17 cellular contexts compared by ENCODE assay signal in the genomic region with DNA sequence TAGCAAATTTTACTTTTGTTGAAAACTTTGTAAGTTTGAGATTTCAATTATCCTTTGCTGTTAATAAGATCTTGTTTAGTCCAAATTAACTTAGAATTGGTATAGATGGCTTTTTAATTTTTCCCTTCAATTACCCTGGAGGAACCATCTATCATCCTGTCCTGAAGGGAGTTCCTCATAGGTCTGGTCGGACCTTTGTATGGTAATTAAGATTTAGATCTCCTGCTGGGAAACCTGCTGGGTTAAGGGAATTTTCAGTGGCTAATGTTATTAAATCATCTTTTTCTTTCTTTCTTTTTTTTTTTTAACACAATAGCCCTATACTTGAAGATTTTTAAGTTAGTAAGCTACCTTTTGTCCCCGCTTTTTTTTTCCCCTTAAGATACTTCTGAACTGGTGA.
DNase-seq lines count a peak whose midpoint lies in the region; TF ChIP-seq lines count a peak whose summit lies in the region.
"Had no signal": no experiment of that assay in that cellular context is flagged by ENCODE, and none has a peak within 500 bp of the region (broad histone marks: within the 10 kb centered on the region; RNA-seq: fewer than 3 reads in every experiment).

No MANE protein-coding gene starts in this region.

- no peak overlapping the region for H2BK120ac ChIP-seq in mesendoderm (ENCODE audit: low read depth, low read length)

- H3K56ac ChIP-seq in mesendoderm (ENCODE audit: low read length): no peak overlapping the region

- no peak overlapping the region for H4K8ac ChIP-seq in mesendoderm (ENCODE audit: low read depth, low read length)

- H3K27ac ChIP-seq in HEK293 (ENCODE audit: extremely low read depth, low read depth, low read length) (no peak overlapping the region), mesendoderm (ENCODE audit: low read depth, low read length) (no peak overlapping the region)
- H3K27ac ChIP-seq: BLaER1, C4-2B had no signal

- H3K79me2 ChIP-seq in mesendoderm (ENCODE audit: control insufficient read depth, insufficient read depth, low read length): no peaks in the 10 kb centered on the region

- H4K5ac ChIP-seq in mesendoderm (ENCODE audit: low read length): no peak overlapping the region

- POLR2A ChIA-PET in HEK293 (lab: Yijun Ruan, JAX): no interaction called here

- no peak overlapping the region for H3K4me2 ChIP-seq in mesendoderm (ENCODE audit: low read length)
- H3K4me2 ChIP-seq: BLaER1, GM23338 had no signal

- H3K18ac ChIP-seq in mesendoderm (ENCODE audit: low read length): no peak overlapping the region

- H2AK5ac ChIP-seq in mesendoderm (ENCODE audit: low read length): no peak overlapping the region

- DNase-seq in NCI-H69 (lab: John Stamatoyannopoulos, UW) (peak; percentile 65), mesendoderm (peak; percentile 70), NCI-H2029 treated with DMSO at 0.1 percent for 48 hours (lab: John Stamatoyannopoulos, UW) (no peak), NK-92 (lab: John Stamatoyannopoulos, UW; ENCODE audit: unreplicated experiment) (no peak), MG63 (no peak)
- DNase-seq: Caco-2; CD4-positive, CD25-positive, alpha-beta regulatory T cell; CD8-positive, alpha-beta T cell; DMS153; DND-41; GDM1; H9 had no signal

- no peaks in the 10 kb centered on the region for H3K9me3 ChIP-seq in HEK293 (ENCODE audit: control insufficient read depth, insufficient read depth, low read depth, low read length)
- no peaks in the 10 kb centered on the region for H3K9me3 ChIP-seq in MG63
- H3K9me3 ChIP-seq: Caco-2 had no signal

- CTCF ChIA-PET in HEK293 (lab: Yijun Ruan, JAX): no interaction called here

- H2BK15ac ChIP-seq in mesendoderm (replicated peaks; ENCODE audit: low read depth): no peak overlapping the region

- no peak for TF ChIP-seq CTCF in HEK293 (tag by site-specific recombination; IDR thresholded peaks at IDR 0.05)

- H3K4me3 ChIP-seq in HEK293 (ENCODE audit: low read depth, low read length): no peak overlapping the region
- H3K4me3 ChIP-seq in mesendoderm (ENCODE audit: low read length): no peak overlapping the region
- H3K4me3 ChIP-seq in MG63: no peak overlapping the region
- H3K4me3 ChIP-seq: BLaER1, GM12878, GM23338 had no signal

- no peak overlapping the region for H3K9ac ChIP-seq in mesendoderm (ENCODE audit: low read length)
- H3K9ac ChIP-seq: BLaER1 had no signal

- H2BK5ac ChIP-seq in mesendoderm (ENCODE audit: low read length): no peak overlapping the region

- H3K36me3 ChIP-seq in HEK293 (ENCODE audit: control insufficient read depth in 2 of 2, insufficient read depth in 1 of 2, low read length in 2 of 2) (no peaks in the 10 kb centered on the region), mesendoderm (ENCODE audit: control insufficient read depth, insufficient read depth, low read length) (no peaks in the 10 kb centered on the region), MG63 (no peaks in the 10 kb centered on the region)
- H3K36me3 ChIP-seq: BLaER1 had no signal

- no peak overlapping the region for H3K4ac ChIP-seq in mesendoderm (ENCODE audit: low read depth, low read length)

- no peaks in the 10 kb centered on the region for H3K79me1 ChIP-seq in mesendoderm (ENCODE audit: low read length)

- no peak overlapping the region for H3K23ac ChIP-seq in mesendoderm (ENCODE audit: low read length)

- H3K4me1 ChIP-seq in HEK293 (ENCODE audit: control insufficient read depth, insufficient read depth, low read length) (no peaks in the 10 kb centered on the region), mesendoderm (ENCODE audit: control insufficient read depth, low read depth, low read length) (peaks cover 7% of the 10 kb centered on the region)
- H3K4me1 ChIP-seq: Caco-2 had no signal

- H3K27me3 ChIP-seq in mesendoderm (ENCODE audit: insufficient read depth, low read length, poor library complexity): no peaks in the 10 kb centered on the region
- no peaks in the 10 kb centered on the region for H3K27me3 ChIP-seq in MG63
- H3K27me3 ChIP-seq: BLaER1 had no signal

- no CpG with 5 or more reads among the region's 2 CpGs for WGBS in mesendoderm (ENCODE audit: extremely low coverage, insufficient coverage, low lambda C conversion rate)

TF ChIP-seq in HEK293, 187 proteins besides CTCF, POLR2A, EP300 and RAD21:
- TF ChIP-seq ZIC2 (tag by site-specific recombination; IDR thresholded peaks at IDR 0.05) (0 out of 2 replicates have a peak, but pooled peaks have one; percentile 13), TCF7L2 (IDR thresholded peaks at IDR 0.05; ENCODE audit: borderline replicate concordance, low read depth, low read length) (peak; percentile 32; the same call in 1 of the 2 replicates), TRIM28 (IDR thresholded peaks at IDR 0.05; ENCODE audit: borderline replicate concordance, low read length) (no peak)

Comparison
In these comparisons a context has a peak if more than half of its experiments do, and no peak if none do; other contexts are left out.
1. DNase-seq: peak in NCI-H69 (single experiment) and mesendoderm (single experiment); none in NCI-H2029 treated with DMSO at 0.1 percent for 48 hours (single experiment), NK-92 (single experiment) and MG63 (single experiment).